ENCODE assay signal across 21 cellular contexts in genomic region chr7:134788191-134788590, GRCh38. TPM values are rescaled to one million over a fixed set of nuclear protein-coding genes. Genes with fewer than 3 reads are reported as not detected.
DNase-seq lines count a peak whose midpoint lies in the region; ATAC-seq and TF ChIP-seq lines count a peak whose summit lies in the region.
"Had no signal": no experiment of that assay in that cellular context is flagged by ENCODE, and none has a peak within 500 bp of the region (broad histone marks: within the 10 kb centered on the region; RNA-seq: fewer than 3 reads in every experiment).

No MANE protein-coding gene starts in this region.

- H3K4me3 ChIP-seq in HEK293 (ENCODE audit: low read depth, low read length) (no peak overlapping the region), astrocyte of the spinal cord (ENCODE audit: low read depth, low read length) (no peak overlapping the region), muscle layer of colon (ENCODE audit: low read depth in 1 of 2, low read length in 2 of 2) (no peak overlapping the region), transverse colon (no peak overlapping the region), psoas muscle (no peak overlapping the region), mesenchymal stem cell (ENCODE audit: insufficient read depth in 1 of 2, low read depth in 1 of 2, low read length in 2 of 2) (no peak overlapping the region)
- H3K4me3 ChIP-seq: prostate gland had no signal

- H3K27ac ChIP-seq in HEK293 (ENCODE audit: extremely low read depth, low read depth, low read length) (no peak overlapping the region), muscle layer of colon (ENCODE audit: low read depth, low read length) (peak overlapping the region; percentile 79), transverse colon (peak overlapping the region; percentile 66 to 91 (median 85)), psoas muscle (no peak overlapping the region), mesenchymal stem cell (ENCODE audit: low read length, poor library complexity, severe bottlenecking) (no peak overlapping the region)
- H3K27ac ChIP-seq: neutrophil had no signal

- H2AK5ac ChIP-seq in mesenchymal stem cell (ENCODE audit: low read length, severe bottlenecking) = no peak overlapping the region

- no peaks in the 10 kb centered on the region for H3K4me1 ChIP-seq in HEK293 (ENCODE audit: control insufficient read depth, insufficient read depth, low read length)
- H3K4me1 ChIP-seq in muscle layer of colon (ENCODE audit: insufficient read depth, low read length) = peaks cover 81% of the 10 kb centered on the region
- H3K4me1 ChIP-seq in transverse colon = peaks cover 0 to 33% (median 4%) of the 10 kb centered on the region in 4 donors
- peaks cover 4% of the 10 kb centered on the region for H3K4me1 ChIP-seq in psoas muscle
- peaks cover 9% of the 10 kb centered on the region for H3K4me1 ChIP-seq in mesenchymal stem cell (ENCODE audit: control insufficient read depth, insufficient read depth, low read depth, low read length)

- H4K91ac ChIP-seq in mesenchymal stem cell (ENCODE audit: low read length) = no peak overlapping the region

- H3K36me3 ChIP-seq in HEK293 (ENCODE audit: control insufficient read depth in 2 of 2, insufficient read depth in 1 of 2, low read length in 2 of 2) (no peaks in the 10 kb centered on the region), muscle layer of colon (ENCODE audit: insufficient read depth, low read length) (peaks cover 13% of the 10 kb centered on the region), transverse colon (no peaks in the 10 kb centered on the region), psoas muscle (ENCODE audit: insufficient read depth in 1 of 2, low read depth in 1 of 2) (no peaks in the 10 kb centered on the region), mesenchymal stem cell (ENCODE audit: control insufficient read depth in 1 of 2, insufficient read depth in 2 of 2, low read depth in 1 of 2, low read length in 2 of 2) (peaks cover 10 to 31% of the 10 kb centered on the region in 2 experiments)
- H3K36me3 ChIP-seq: neutrophil, prostate gland had no signal

- intact Hi-C loops in transverse colon (cut with DNase I; ENCODE audit: low total_unique reads) = loop anchor here (10.0 kb wide), 1 partner anchor 167 kb away; no protein-coding TSS in a partner anchor
- intact Hi-C loops in psoas muscle (cut with DNase I) = no loop called here

- no peak overlapping the region for H4K8ac ChIP-seq in mesenchymal stem cell (ENCODE audit: low read length)

- no peaks in the 10 kb centered on the region for H3K9me3 ChIP-seq in HEK293 (ENCODE audit: control insufficient read depth, insufficient read depth, low read depth, low read length)
- no peaks in the 10 kb centered on the region for H3K9me3 ChIP-seq in muscle layer of colon (ENCODE audit: low read length)
- H3K9me3 ChIP-seq in transverse colon = no peaks in the 10 kb centered on the region
- H3K9me3 ChIP-seq in psoas muscle = no peaks in the 10 kb centered on the region
- no peaks in the 10 kb centered on the region for H3K9me3 ChIP-seq in mesenchymal stem cell (ENCODE audit: control insufficient read depth, low read length)
- H3K9me3 ChIP-seq: neutrophil, prostate gland had no signal

- TF ChIP-seq EP300 in transverse colon (IDR thresholded peaks at IDR 0.05; ENCODE audit: low read depth) = no peak

- H3K4me2 ChIP-seq in mesenchymal stem cell (ENCODE audit: low read length, poor library complexity, severe bottlenecking) = no peak overlapping the region

- H2AFZ ChIP-seq in mesenchymal stem cell (ENCODE audit: low read depth, low read length) = no peak overlapping the region

- CTCF ChIA-PET in HEK293 (lab: Yijun Ruan, JAX) = interaction anchor here (0.7 to 0.8 kb wide), 3 partner anchors 37 to 155 kb away, joined by 3 read pairs; no protein-coding TSS in a partner anchor

- no peaks in the 10 kb centered on the region for H3K27me3 ChIP-seq in muscle layer of colon (ENCODE audit: control insufficient read depth in 1 of 2, insufficient read depth in 2 of 2, low read length in 2 of 2)
- H3K27me3 ChIP-seq in transverse colon = no peaks in the 10 kb centered on the region
- no peaks in the 10 kb centered on the region for H3K27me3 ChIP-seq in psoas muscle (ENCODE audit: insufficient read depth in 3 of 3, low read length in 2 of 3)
- no peaks in the 10 kb centered on the region for H3K27me3 ChIP-seq in mesenchymal stem cell (ENCODE audit: control insufficient read depth in 1 of 2, insufficient read depth in 1 of 2, low read length in 2 of 2)
- H3K27me3 ChIP-seq: neutrophil had no signal

- H3K18ac ChIP-seq in mesenchymal stem cell (ENCODE audit: low read depth in 1 of 2, low read length in 2 of 2) = no peak overlapping the region

- POLR2A ChIA-PET in HEK293 (lab: Yijun Ruan, JAX) = interaction anchor here (2.0 kb wide), 1 partner anchor 9 kb away, joined by 5 read pairs; the partner anchor contains the start of gene CALD1

- no peak overlapping the region for H2BK15ac ChIP-seq in mesenchymal stem cell (ENCODE audit: low read depth, poor library complexity, severe bottlenecking)

- ATAC-seq in psoas muscle = no peak
- ATAC-seq: activated CD8-positive, alpha-beta T cell treated with anti-CD3 and anti-CD28 coated beads for 36 hours; stimulated activated naive CD8-positive, alpha-beta T cell treated with anti-CD3 and anti-CD28 coated beads, Interleukin-15, Interleukin-2, amounts not matched to agents 100 U/mL and 50 U/mL, for 24 hours had no signal

- TF ChIP-seq POLR2A in transverse colon (IDR thresholded peaks at IDR 0.05) = no peak

- no peak overlapping the region for H3K23ac ChIP-seq in mesenchymal stem cell (ENCODE audit: low read length in 2 of 2)

- H3K4ac ChIP-seq in mesenchymal stem cell (ENCODE audit: low read depth in 1 of 2, low read length in 2 of 2) = no peak overlapping the region

- no peak overlapping the region for H2BK120ac ChIP-seq in mesenchymal stem cell (ENCODE audit: low read depth, low read length)

- H3K9ac ChIP-seq in muscle layer of colon (ENCODE audit: low read length) = no peak overlapping the region
- H3K9ac ChIP-seq in mesenchymal stem cell (ENCODE audit: low read length) = no peak overlapping the region

- H3K79me1 ChIP-seq in mesenchymal stem cell (replicated peaks; ENCODE audit: low read length, poor library complexity, severe bottlenecking) = peaks cover 7% of the 10 kb centered on the region

- in situ Hi-C loops in astrocyte of the spinal cord (cut with HindIII; ENCODE audit: low sequenced_read_pairs) = no loop called here
- in situ Hi-C loops in transverse colon (cut with MboI; ENCODE audit: low pct_ligation_motif_present in 1 of 4, low pct_unique_long_range_greater_than_20kb in 1 of 4, low sequenced_read_pairs in 3 of 4) = no loop called here

- TF ChIP-seq CTCF in HEK293 (tag by site-specific recombination; IDR thresholded peaks at IDR 0.05) = no peak
- TF ChIP-seq CTCF in astrocyte of the spinal cord (IDR thresholded peaks at IDR 0.05; ENCODE audit: low read depth, low read length) = no peak
- TF ChIP-seq CTCF in transverse colon (IDR thresholded peaks at IDR 0.05) = no peak
- TF ChIP-seq CTCF in psoas muscle (IDR thresholded peaks at IDR 0.05) = no peak

- no peak overlapping the region for H3K14ac ChIP-seq in mesenchymal stem cell (ENCODE audit: low read length in 2 of 2)

- no peak overlapping the region for H2BK5ac ChIP-seq in mesenchymal stem cell (ENCODE audit: low read depth, low read length, poor library complexity, severe bottlenecking)

- H2BK12ac ChIP-seq in mesenchymal stem cell (ENCODE audit: low read length in 2 of 2) = no peak overlapping the region

- peak; percentile 5 for DNase-seq in astrocyte of the spinal cord (ENCODE audit: low read depth, low spot score)
- DNase-seq in transverse colon = no peak
- no peak for DNase-seq in psoas muscle
- no peak for DNase-seq in mesenchymal stem cell
- DNase-seq in COLO829 (ENCODE audit: low spot score) = no peak
- DNase-seq: activated CD4-positive, CD25-positive, alpha-beta regulatory T cell treated with anti-CD3 and anti-CD28 coated beads, Interleukin-2, amount 50 U/mL, for 72 hours; activated CD8-positive, alpha-beta T cell treated with anti-CD3 and anti-CD28 coated beads for 36 hours; activated T-cell treated with anti-CD3 and anti-CD28 coated beads for 4 hours; anterior cingulate cortex; foreskin fibroblast; KBM-7; MM.1S; NCI-H1417 treated with DMSO at 0.1 percent for 48 hours; NCI-H2081 treated with DMSO at 0.1 percent for 48 hours; NCI-H345; NCI-H774; stimulated activated naive CD8-positive, alpha-beta T cell treated with anti-CD3 and anti-CD28 coated beads, Interleukin-15, Interleukin-2, amounts not matched to agents 100 U/mL and 50 U/mL, for 24 hours had no signal

- 90% methylated on average over 2 of the region's 2 CpGs; no CpG with 5 or more reads in 1 of the 2 donors for WGBS in transverse colon (ENCODE audit: low coverage in 1 of 2), 2 donors
- WGBS in psoas muscle, 3 donors = 87 to 96% (median 92%) methylated on average over 2 of the region's 2 CpGs
- no CpG with 5 or more reads among the region's 2 CpGs for WGBS in mesenchymal stem cell

TF ChIP-seq in HEK293, 187 proteins besides CTCF, POLR2A, EP300 and RAD21:
- TF ChIP-seq ZNF280D (tag by site-specific recombination; IDR thresholded peaks at IDR 0.05) (no peak), SCRT2 (tag by site-specific recombination; IDR thresholded peaks at IDR 0.05) (peak; percentile 33; the same call in 1 of the 2 replicates)

RNA-seq across cellular contexts. Expression of gene CALD1, which starts 8.8 kb away (rescaled TPM):
- total RNA-seq in transverse colon (100 to 1,000 TPM; 162 to 401 (median 226) TPM), psoas muscle (10 to 100 TPM; 25.0 to 59.5 (median 33.3) TPM)
- 10 to 100 TPM; 16.8 to 24.7 (median 17.9) TPM for polyA plus RNA-seq in psoas muscle
- polyA plus RNA-seq in mesenchymal stem cell (2013, experiment 1 of 2) = 820 TPM
- 785 TPM for polyA plus RNA-seq in mesenchymal stem cell (2013, experiment 2 of 2)

Comparison
In these comparisons a context has a peak if more than half of its experiments do, and no peak if none do; other contexts are left out.
1. H3K27ac ChIP-seq: peak in muscle layer of colon (single experiment) and transverse colon (4 of 4); none in HEK293 (single experiment), psoas muscle (single experiment) and mesenchymal stem cell (single experiment).